Comparison of ENCODE assay signal across 1 cellular context in genomic region chr11:78768345-78768744, GRCh38.
TF ChIP-seq lines count a peak whose summit lies in the region.

No MANE protein-coding gene starts in this region.

TF ChIP-seq in A549, 52 proteins besides CTCF, POLR2A, EP300 and RAD21 (continued from another document):
- TF ChIP-seq REST (IDR thresholded peaks at IDR 0.05): peak; percentile 63; the same call in 1 of the 2 replicates
